In genomic region chr10:11303671-11304170, GRCh38 we compare ENCODE assay signal across 16 cellular contexts.
DNase-seq lines count a peak whose midpoint lies in the region; ATAC-seq and TF ChIP-seq lines count a peak whose summit lies in the region.
"Had no signal": no experiment of that assay in that cellular context is flagged by ENCODE, and none has a peak within 500 bp of the region (broad histone marks: within the 10 kb centered on the region; RNA-seq: fewer than 3 reads in every experiment).

No MANE protein-coding gene starts in this region.

- H3K27me3 Mint-ChIP-seq in activated naive CD8-positive, alpha-beta T cell treated with anti-CD3 and anti-CD28 coated beads for 36 hours, result no peaks in the 10 kb centered on the region
- no peaks in the 10 kb centered on the region for H3K27me3 Mint-ChIP-seq in activated naive CD8-positive, alpha-beta T cell treated with anti-CD3 and anti-CD28 coated beads, Interleukin-2, amount 50 U/mL, for 24 hours
- peaks cover 2% of the 10 kb centered on the region for H3K27me3 Mint-ChIP-seq in glutamatergic neuron (ENCODE audit: unreplicated experiment)

- H3K4me1 Mint-ChIP-seq in activated naive CD8-positive, alpha-beta T cell treated with anti-CD3 and anti-CD28 coated beads for 36 hours, result peaks cover 4% of the 10 kb centered on the region
- no peaks in the 10 kb centered on the region for H3K4me1 Mint-ChIP-seq in activated naive CD8-positive, alpha-beta T cell treated with anti-CD3 and anti-CD28 coated beads, Interleukin-2, amount 50 U/mL, for 24 hours
- H3K4me1 Mint-ChIP-seq in glutamatergic neuron (ENCODE audit: low read depth, unreplicated experiment), result peaks cover 37% of the 10 kb centered on the region

- peaks cover 88% of the 10 kb centered on the region for H3K36me3 Mint-ChIP-seq in activated naive CD8-positive, alpha-beta T cell treated with anti-CD3 and anti-CD28 coated beads for 36 hours
- peaks cover 85% of the 10 kb centered on the region for H3K36me3 Mint-ChIP-seq in activated naive CD8-positive, alpha-beta T cell treated with anti-CD3 and anti-CD28 coated beads, Interleukin-2, amount 50 U/mL, for 24 hours (ENCODE audit: low read depth)
- H3K36me3 Mint-ChIP-seq in glutamatergic neuron (ENCODE audit: unreplicated experiment), result peaks cover 17% of the 10 kb centered on the region

- DNase-seq in DMS 273 (lab: John Stamatoyannopoulos, UW; ENCODE audit: unreplicated experiment) (peak; percentile 54), DMS 273 treated with DMSO at 0.1 percent for 48 hours (lab: John Stamatoyannopoulos, UW) (no peak), glutamatergic neuron (no peak), superior temporal gyrus (ENCODE audit: extremely low spot score) (peak; percentile 12)
- no peak for DNase-seq in activated naive CD8-positive, alpha-beta T cell treated with anti-CD3 and anti-CD28 coated beads for 36 hours
- no peak for DNase-seq in activated naive CD8-positive, alpha-beta T cell treated with anti-CD3 and anti-CD28 coated beads, Interleukin-2, amount 50 U/mL, for 24 hours
- DNase-seq: COR-L47, DMS53, GM23248, NCI-H1436, NCI-H2029 treated with DMSO at 0.1 percent for 48 hours, NCI-H526, PC-3 had no signal

- H3K27ac Mint-ChIP-seq in activated naive CD8-positive, alpha-beta T cell treated with anti-CD3 and anti-CD28 coated beads for 36 hours, result peak overlapping the region; percentile 54
- H3K27ac Mint-ChIP-seq in activated naive CD8-positive, alpha-beta T cell treated with anti-CD3 and anti-CD28 coated beads, Interleukin-2, amount 50 U/mL, for 24 hours, result no peak overlapping the region
- peak overlapping the region; percentile 89 for H3K27ac Mint-ChIP-seq in glutamatergic neuron (ENCODE audit: unreplicated experiment)

- TF ChIP-seq CTCF in glutamatergic neuron (IDR thresholded peaks at IDR 0.05; ENCODE audit: partially characterized antibody, unreplicated experiment), result no peak

- ATAC-seq in activated naive CD8-positive, alpha-beta T cell treated with anti-CD3 and anti-CD28 coated beads, Interleukin-2, amount 50 U/mL, for 24 hours, result no peak
- no peak for ATAC-seq in GM21526 (IDR thresholded peaks at IDR 0.05; ENCODE audit: low FRiP score, unreplicated experiment)
- no peak for ATAC-seq in HG02840 (IDR thresholded peaks at IDR 0.05; ENCODE audit: low FRiP score, unreplicated experiment)
- ATAC-seq: HCT116, PC-3 had no signal

- H3K9me3 Mint-ChIP-seq in activated naive CD8-positive, alpha-beta T cell treated with anti-CD3 and anti-CD28 coated beads for 36 hours, result peaks cover 21% of the 10 kb centered on the region
- H3K9me3 Mint-ChIP-seq in activated naive CD8-positive, alpha-beta T cell treated with anti-CD3 and anti-CD28 coated beads, Interleukin-2, amount 50 U/mL, for 24 hours, result peaks cover 29% of the 10 kb centered on the region
- H3K9me3 Mint-ChIP-seq in glutamatergic neuron (ENCODE audit: unreplicated experiment), result peaks cover 6% of the 10 kb centered on the region

- H3K4me3 Mint-ChIP-seq in activated naive CD8-positive, alpha-beta T cell treated with anti-CD3 and anti-CD28 coated beads for 36 hours, result no peak overlapping the region
- no peak overlapping the region for H3K4me3 Mint-ChIP-seq in activated naive CD8-positive, alpha-beta T cell treated with anti-CD3 and anti-CD28 coated beads, Interleukin-2, amount 50 U/mL, for 24 hours
- no peak overlapping the region for H3K4me3 Mint-ChIP-seq in glutamatergic neuron (ENCODE audit: unreplicated experiment)

Comparison
In these comparisons a context has a peak if more than half of its experiments do, and no peak if none do; other contexts are left out.
1. DNase-seq: peak in DMS 273 (single experiment) and superior temporal gyrus (single experiment); none in DMS 273 treated with DMSO at 0.1 percent for 48 hours (single experiment), activated naive CD8-positive, alpha-beta T cell treated with anti-CD3 and anti-CD28 coated beads for 36 hours (single experiment), activated naive CD8-positive, alpha-beta T cell treated with anti-CD3 and anti-CD28 coated beads, Interleukin-2, amount 50 U/mL, for 24 hours (single experiment) and glutamatergic neuron (single experiment).